Comparison of ENCODE assay signal across 8 cellular contexts in the genomic region with DNA sequence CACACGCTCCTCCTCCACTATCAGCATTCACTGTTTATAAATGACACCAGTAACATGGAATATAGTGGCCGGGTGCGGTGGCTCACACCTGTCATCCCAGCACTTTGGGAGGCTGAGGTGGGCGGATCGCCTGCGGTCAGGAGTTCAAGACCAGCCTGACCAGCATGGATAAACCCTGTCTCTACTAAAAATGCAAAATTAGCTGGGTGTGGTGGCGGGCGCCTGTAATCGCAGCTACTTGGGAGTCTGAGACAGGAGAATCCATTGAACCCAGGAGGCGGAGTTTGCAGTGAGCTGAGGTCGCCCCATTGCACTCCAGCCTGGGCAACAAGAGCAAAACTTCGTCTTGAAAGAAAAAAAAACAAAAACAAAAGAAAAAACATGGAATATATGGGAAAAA. TPM values are rescaled to one million over a fixed set of nuclear protein-coding genes. Genes with fewer than 3 reads are reported as not detected.
DNase-seq lines count a peak whose midpoint lies in the region; ATAC-seq, FAIRE-seq and TF ChIP-seq lines count a peak whose summit lies in the region.
"Not testable (repeated sequence)": the region's sequence is repeated elsewhere in the genome, so short reads cannot be mapped to it uniquely, and the experiment has no call there.

No MANE protein-coding gene starts in this region.

- TF ChIP-seq RAD21 in HepG2 (CRISPR knock-in tag; IDR thresholded peaks at IDR 0.05), result not testable (repeated sequence)

- H3K79me2 ChIP-seq in HepG2 (ENCODE audit: insufficient read depth, low read length); osteoblast (ENCODE audit: insufficient read depth, low read length): not testable (repeated sequence)

- FAIRE-seq in HepG2 (lab: Jason Lieb, UNC), result not testable (repeated sequence)

- peak overlapping the region; percentile 85 for H3K4me3 ChIP-seq in CD4-positive, CD25-positive, alpha-beta regulatory T cell (ENCODE audit: low read depth, low read length)
- H3K4me3 ChIP-seq in HUES6 (ENCODE audit: low read depth, low read length) (0 out of 2 replicates have a peak overlapping the region, but pooled peaks have one; percentile 35), esophagus muscularis mucosa (peak overlapping the region in 3 of 4 donors; percentile 54 to 57 (median 54)), osteoblast (ENCODE audit: insufficient read depth, low read length) (peak overlapping the region; percentile 75), tibial nerve (peak overlapping the region in 2 of 4 donors; percentile 55 to 59)
- not testable (repeated sequence) for H3K4me3 ChIP-seq in HepG2 (replicated peaks in 1 of 3; ENCODE audit: insufficient read depth in 1 of 3, low read depth in 2 of 3, low read length in 3 of 3)

- not testable (repeated sequence) for H3K9me3 Mint-ChIP-seq in CD4-positive, CD25-positive, alpha-beta regulatory T cell; activated CD4-positive, alpha-beta T cell treated with anti-CD3 and anti-CD28 coated beads for 36 hours (ENCODE audit: low read depth); activated naive CD8-positive, alpha-beta T cell (ENCODE audit: low read depth)

- H3K4me3 Mint-ChIP-seq in CD4-positive, CD25-positive, alpha-beta regulatory T cell, result peak overlapping the region; percentile 85 to 96 (median 92)
- peak overlapping the region; percentile 91 for H3K4me3 Mint-ChIP-seq in activated CD4-positive, alpha-beta T cell treated with anti-CD3 and anti-CD28 coated beads for 36 hours
- peak overlapping the region; percentile 90 for H3K4me3 Mint-ChIP-seq in activated naive CD8-positive, alpha-beta T cell

- peak overlapping the region; percentile 66 for H3K4me2 ChIP-seq in HepG2 (ENCODE audit: low read depth, low read length)
- H3K4me2 ChIP-seq in osteoblast (ENCODE audit: insufficient read depth, low read length), result peak overlapping the region; percentile 84

- not testable (repeated sequence) for DNase-seq in CD4-positive, CD25-positive, alpha-beta regulatory T cell; activated CD4-positive, alpha-beta T cell treated with anti-CD3 and anti-CD28 coated beads for 36 hours; esophagus muscularis mucosa (ENCODE audit: extremely low spot score); HepG2 (ENCODE audit: low spot score); osteoblast (ENCODE audit: insufficient read length, low spot score, missing footprints); tibial nerve (ENCODE audit: low spot score in 2 of 2)

- peak overlapping the region; percentile 85 for H3K27ac ChIP-seq in CD4-positive, CD25-positive, alpha-beta regulatory T cell (ENCODE audit: insufficient read depth, low read length, poor library complexity, severe bottlenecking)
- H3K27ac ChIP-seq in HUES6 (ENCODE audit: low read depth, low read length); HepG2 (ENCODE audit: extremely low read length, insufficient read depth, low read length); osteoblast (ENCODE audit: low read depth, low read length): not testable (repeated sequence)
- H3K27ac ChIP-seq in esophagus muscularis mucosa (replicated peaks in 1 of 4) (peak overlapping the region in 1 of 4 donors; percentile 71), tibial nerve (peak overlapping the region in 3 of 4 donors; percentile 84 to 92 (median 87))

- not testable (repeated sequence) for H4K20me1 ChIP-seq in HepG2 (ENCODE audit: insufficient read depth, low read length); osteoblast (ENCODE audit: insufficient read depth, low read length)

- CTCF ChIA-PET in activated CD4-positive, alpha-beta T cell treated with anti-CD3 and anti-CD28 coated beads for 36 hours (lab: Charles Lee), result interaction anchor here (0.7 to 1.8 kb wide), 2 partner anchors 11 to 14 kb away, joined by 3 to 5 read pairs; no protein-coding TSS in a partner anchor
- CTCF ChIA-PET in HepG2 (lab: Yijun Ruan, JAX; ENCODE audit: low intra/inter-chr PET ratio, low total read pairs), result not testable (repeated sequence)

- not testable (repeated sequence) for TF ChIP-seq POLR2A in esophagus muscularis mucosa (IDR thresholded peaks at IDR 0.05; ENCODE audit: low read depth); HepG2 (IDR thresholded peaks at IDR 0.05; ENCODE audit: insufficient read depth in 1 of 2, low read depth in 2 of 2, low read length in 2 of 2); tibial nerve (IDR thresholded peaks at IDR 0.05)

- H3K9me3 ChIP-seq in CD4-positive, CD25-positive, alpha-beta regulatory T cell (ENCODE audit: control insufficient read depth in 2 of 2, low read length in 2 of 2); HUES6 (ENCODE audit: control insufficient read depth, insufficient read depth, low read depth, low read length); esophagus muscularis mucosa; HepG2 (ENCODE audit: low read length); osteoblast (ENCODE audit: low read depth, low read length); tibial nerve: not testable (repeated sequence)

- H3K36me3 Mint-ChIP-seq in CD4-positive, CD25-positive, alpha-beta regulatory T cell, result peaks cover 12% of the 10 kb centered on the region
- peaks cover 18% of the 10 kb centered on the region for H3K36me3 Mint-ChIP-seq in activated CD4-positive, alpha-beta T cell treated with anti-CD3 and anti-CD28 coated beads for 36 hours (ENCODE audit: low read depth)
- H3K36me3 Mint-ChIP-seq in activated naive CD8-positive, alpha-beta T cell, result not testable (repeated sequence)

- not testable (repeated sequence) for H3K27me3 ChIP-seq in CD4-positive, CD25-positive, alpha-beta regulatory T cell (ENCODE audit: control insufficient read depth, insufficient read depth, low read length); HUES6 (ENCODE audit: control insufficient read depth, insufficient read depth, low read length); esophagus muscularis mucosa; HepG2 (ENCODE audit: control insufficient read depth in 1 of 2, insufficient read depth in 2 of 2, low read length in 2 of 2); osteoblast (ENCODE audit: insufficient read depth, low read length); tibial nerve

- TF ChIP-seq EP300 in esophagus muscularis mucosa (IDR thresholded peaks at IDR 0.05); HepG2 (IDR thresholded peaks at IDR 0.05; ENCODE audit: low read depth in 2 of 2, low read length in 2 of 2); HepG2 (CRISPR knock-in tag; IDR thresholded peaks at IDR 0.05; ENCODE audit: borderline replicate concordance); tibial nerve (IDR thresholded peaks at IDR 0.05): not testable (repeated sequence)

- H3K27me3 Mint-ChIP-seq in CD4-positive, CD25-positive, alpha-beta regulatory T cell; activated CD4-positive, alpha-beta T cell treated with anti-CD3 and anti-CD28 coated beads for 36 hours; activated naive CD8-positive, alpha-beta T cell: not testable (repeated sequence)

- 92% methylated on average over 12 of the region's 12 CpGs for WGBS in esophagus muscularis mucosa
- 90% methylated on average over 12 of the region's 12 CpGs for WGBS in HepG2 (ENCODE audit: low lambda C conversion rate)
- WGBS in tibial nerve, 2 donors, result 88 to 94% methylated on average over 12 of the region's 12 CpGs

- peaks cover 33% of the 10 kb centered on the region for H3K4me1 ChIP-seq in CD4-positive, CD25-positive, alpha-beta regulatory T cell (ENCODE audit: control insufficient read depth, insufficient read depth, low read length, poor library complexity, severe bottlenecking)
- H3K4me1 ChIP-seq in HUES6 (ENCODE audit: control insufficient read depth, insufficient read depth, low read length), result peaks cover 10% of the 10 kb centered on the region; the same call in 1 of the 2 replicates
- peaks cover 0 to 15% (median 12%) of the 10 kb centered on the region in 4 donors for H3K4me1 ChIP-seq in esophagus muscularis mucosa
- not testable (repeated sequence) for H3K4me1 ChIP-seq in HepG2 (ENCODE audit: insufficient read depth, low read length); osteoblast (ENCODE audit: insufficient read depth, low read length)
- H3K4me1 ChIP-seq in tibial nerve, result peaks cover 0 to 14% (median 11%) of the 10 kb centered on the region in 4 donors

- not testable (repeated sequence) for H2AFZ ChIP-seq in HepG2 (ENCODE audit: low read length)
- peak overlapping the region; percentile 80 for H2AFZ ChIP-seq in osteoblast (ENCODE audit: low read length)

- POLR2A ChIA-PET in activated CD4-positive, alpha-beta T cell treated with anti-CD3 and anti-CD28 coated beads for 36 hours (lab: Charles Lee), result interaction anchor here (1.2 kb wide), 1 partner anchor 36 kb away, joined by 5 read pairs; no protein-coding TSS in a partner anchor
- POLR2A ChIA-PET in HepG2 (lab: Yijun Ruan, JAX), result not testable (repeated sequence)

- intact Hi-C loops in activated CD4-positive, alpha-beta T cell treated with anti-CD3 and anti-CD28 coated beads for 36 hours (cut with DNase I, micrococcal nuclease), result loop anchor here (1.0 to 5.0 kb wide), 5 partner anchors 12 to 206 kb away; a partner anchor contains a TSS
- intact Hi-C loops in esophagus muscularis mucosa (cut with DNase I); HepG2 (cut with micrococcal nuclease; ENCODE audit: unreplicated experiment): not testable (repeated sequence)

- H3K27ac Mint-ChIP-seq in CD4-positive, CD25-positive, alpha-beta regulatory T cell, result peak overlapping the region; percentile 90 to 96 (median 91)
- H3K27ac Mint-ChIP-seq in activated CD4-positive, alpha-beta T cell treated with anti-CD3 and anti-CD28 coated beads for 36 hours, result peak overlapping the region; percentile 92
- peak overlapping the region; percentile 89 for H3K27ac Mint-ChIP-seq in activated naive CD8-positive, alpha-beta T cell

- H3K4me1 Mint-ChIP-seq in CD4-positive, CD25-positive, alpha-beta regulatory T cell, result peaks cover 0 to 58% (median 30%) of the 10 kb centered on the region in 4 donors
- peaks cover 34% of the 10 kb centered on the region for H3K4me1 Mint-ChIP-seq in activated CD4-positive, alpha-beta T cell treated with anti-CD3 and anti-CD28 coated beads for 36 hours
- peaks cover 44% of the 10 kb centered on the region for H3K4me1 Mint-ChIP-seq in activated naive CD8-positive, alpha-beta T cell (ENCODE audit: low read depth)

- not testable (repeated sequence) for H3K9ac ChIP-seq in HUES6 (ENCODE audit: low read length); HepG2 (ENCODE audit: insufficient read depth, low read depth, low read length)

- H3K36me3 ChIP-seq in CD4-positive, CD25-positive, alpha-beta regulatory T cell (ENCODE audit: control insufficient read depth, insufficient read depth, low read length), result peaks cover 19% of the 10 kb centered on the region
- not testable (repeated sequence) for H3K36me3 ChIP-seq in HUES6 (ENCODE audit: control insufficient read depth, insufficient read depth, low read length); HepG2 (replicated peaks in 1 of 2; ENCODE audit: control insufficient read depth in 1 of 2, insufficient read depth in 2 of 2, low read length in 2 of 2); osteoblast (ENCODE audit: insufficient read depth, low read length)
- H3K36me3 ChIP-seq in esophagus muscularis mucosa (peaks cover 0 to 28% (median 10%) of the 10 kb centered on the region in 4 donors), tibial nerve (peaks cover 0 to 25% (median 0%) of the 10 kb centered on the region in 3 donors)

- not testable (repeated sequence) for ATAC-seq in CD4-positive, CD25-positive, alpha-beta regulatory T cell (ENCODE audit: low read depth in 2 of 2); activated CD4-positive, alpha-beta T cell treated with anti-CD3 and anti-CD28 coated beads for 36 hours; HepG2

- BruUV-seq in HepG2 (replicated peaks; lab: Mats Ljungman, UMichigan), result not testable (repeated sequence)

- not testable (repeated sequence) for TF ChIP-seq CTCF in esophagus muscularis mucosa (IDR thresholded peaks at IDR 0.05); HepG2 (CRISPR knock-in tag; IDR thresholded peaks at IDR 0.05); osteoblast (IDR thresholded peaks at IDR 0.05; ENCODE audit: extremely low read depth, low read depth, low read length); tibial nerve (IDR thresholded peaks at IDR 0.05)

- in situ Hi-C loops in HepG2 (cut with HindIII; ENCODE audit: extremely low pct_ligation_motif_present, low pct_unique_long_range_greater_than_20kb), result not testable (repeated sequence)

RNA-seq across cellular contexts. Expression of a gene that starts 0.8 kb away (rescaled TPM):
- total RNA-seq in CD4-positive, CD25-positive, alpha-beta regulatory T cell, result 49.0 TPM
- 100 to 1,000 TPM in 1 of 4 donors, 10 to 100 TPM in 3; 51.0 to 105 (median 75.6) TPM for polyA plus RNA-seq in CD4-positive, CD25-positive, alpha-beta regulatory T cell
- 10 to 100 TPM; 45.9 to 47.4 TPM for total RNA-seq in activated CD4-positive, alpha-beta T cell treated with anti-CD3 and anti-CD28 coated beads for 36 hours
- total RNA-seq in esophagus muscularis mucosa (1 to 10 TPM; 4.1 to 7.9 (median 5.5) TPM), HepG2 (2016; rRNA removed; fragmentation: Illumina TruSeq; extraction: Trizol) (2.7 and 3.2 TPM in 2 replicates), osteoblast (15.6 and 18.1 TPM in 2 replicates), tibial nerve (10 to 100 TPM in 2 of 4 donors, 1 to 10 TPM in 2; 6.5 to 27.5 (median 11.4) TPM)
- 1.5 and 2.0 TPM in 2 replicates for total RNA-seq in HepG2 (2016; cell fraction: cytosol; rRNA removed; fragmentation: Illumina TruSeq; extraction: Trizol; ENCODE audit: low read depth)
- 2.0 and 3.4 TPM in 2 replicates for total RNA-seq in HepG2 (2016; cell fraction: insoluble cytoplasmic fraction; rRNA removed; fragmentation: Illumina TruSeq; extraction: Trizol)
- 2.8 and 3.4 TPM in 2 replicates for total RNA-seq in HepG2 (2016; cell fraction: membrane; rRNA removed; fragmentation: Illumina TruSeq; extraction: Trizol)
- total RNA-seq in HepG2 (2016; cell fraction: nucleus; rRNA removed; fragmentation: Illumina TruSeq; extraction: Trizol), result 2.6 and 3.3 TPM in 2 replicates
- 4.1 and 5.7 TPM in 2 replicates for polyA plus RNA-seq in HepG2 (2011; rRNA removed)
- 3.7 and 4.8 TPM in 2 replicates for polyA plus RNA-seq in HepG2 (2011; cell fraction: cytosol; rRNA removed)
- polyA plus RNA-seq in HepG2 (2011; cell fraction: nucleus; rRNA removed), result 4.2 and 5.2 TPM in 2 replicates
- polyA plus RNA-seq in HepG2 (2012), result 2.9 and 3.6 TPM in 2 replicates
- 0.94 and 1.5 TPM in 2 replicates for polyA plus RNA-seq in HepG2 (2016; cell fraction: cytosol; fragmentation: Illumina TruSeq; extraction: Trizol; ENCODE audit: low read depth)
- polyA plus RNA-seq in HepG2 (2016; cell fraction: insoluble cytoplasmic fraction; fragmentation: Illumina TruSeq; extraction: Trizol; ENCODE audit: low read depth), result 2.4 TPM in 2 replicates
- 1.9 and 2.3 TPM in 2 replicates for polyA plus RNA-seq in HepG2 (2016; cell fraction: membrane; fragmentation: Illumina TruSeq; extraction: Trizol; ENCODE audit: low read depth)
- polyA plus RNA-seq in HepG2 (2016; cell fraction: nucleus; fragmentation: Illumina TruSeq; extraction: Trizol; ENCODE audit: insufficient read depth, low read depth), result 3.0 and 4.1 TPM in 2 replicates
- 0.30 and 5.0 TPM in 2 replicates for polyA minus RNA-seq in HepG2 (2011; rRNA and poly(A)+ RNA removed; ENCODE audit: low replicate concordance)
- polyA minus RNA-seq in HepG2 (2011; cell fraction: cytosol; rRNA and poly(A)+ RNA removed), result 1.5 and 1.9 TPM in 2 replicates
- 4.2 and 7.7 TPM in 2 replicates for polyA minus RNA-seq in HepG2 (2011; cell fraction: nucleus; rRNA and poly(A)+ RNA removed)

RNA-seq across cellular contexts. Expression of a gene that starts 19.1 kb away (rescaled TPM):
- 4.9 TPM for total RNA-seq in CD4-positive, CD25-positive, alpha-beta regulatory T cell
- 1 to 10 TPM; 1.7 to 7.8 (median 2.2) TPM for polyA plus RNA-seq in CD4-positive, CD25-positive, alpha-beta regulatory T cell
- total RNA-seq in activated CD4-positive, alpha-beta T cell treated with anti-CD3 and anti-CD28 coated beads for 36 hours, result 1 to 10 TPM; 5.2 to 7.3 TPM
- total RNA-seq in esophagus muscularis mucosa (under 1 TPM in 1 of 4 donors, not detected in 3; 0.39 TPM), HepG2 (2016; rRNA removed; fragmentation: Illumina TruSeq; extraction: Trizol) (0.31 and 1.0 TPM in 2 replicates), osteoblast (not detected in 2 replicates), tibial nerve (1 to 10 TPM in 1 of 4 donors, not detected in 3; 1.1 TPM)
- not detected in 2 replicates for total RNA-seq in HepG2 (2016; cell fraction: cytosol; rRNA removed; fragmentation: Illumina TruSeq; extraction: Trizol; ENCODE audit: low read depth)
- 0.25 and 0.32 TPM in 2 replicates for total RNA-seq in HepG2 (2016; cell fraction: insoluble cytoplasmic fraction; rRNA removed; fragmentation: Illumina TruSeq; extraction: Trizol)
- 0.37 and 0.38 TPM in 2 replicates for total RNA-seq in HepG2 (2016; cell fraction: membrane; rRNA removed; fragmentation: Illumina TruSeq; extraction: Trizol)
- not detected in 2 replicates for total RNA-seq in HepG2 (2016; cell fraction: nucleus; rRNA removed; fragmentation: Illumina TruSeq; extraction: Trizol)
- 0.18 and 0.20 TPM in 2 replicates for polyA plus RNA-seq in HepG2 (2011; rRNA removed)
- 0.08 and 0.13 TPM in 2 replicates for polyA plus RNA-seq in HepG2 (2011; cell fraction: cytosol; rRNA removed)
- polyA plus RNA-seq in HepG2 (2011; cell fraction: nucleus; rRNA removed), result not detected in 2 replicates
- polyA plus RNA-seq in HepG2 (2012), result not detected in 2 replicates
- polyA plus RNA-seq in HepG2 (2016; cell fraction: cytosol; fragmentation: Illumina TruSeq; extraction: Trizol; ENCODE audit: low read depth), result 0.17 TPM in 1 of 2 replicates, not detected in the other
- 0.46 and 0.52 TPM in 2 replicates for polyA plus RNA-seq in HepG2 (2016; cell fraction: insoluble cytoplasmic fraction; fragmentation: Illumina TruSeq; extraction: Trizol; ENCODE audit: low read depth)
- polyA plus RNA-seq in HepG2 (2016; cell fraction: membrane; fragmentation: Illumina TruSeq; extraction: Trizol; ENCODE audit: low read depth), result 0.27 and 0.29 TPM in 2 replicates
- polyA plus RNA-seq in HepG2 (2016; cell fraction: nucleus; fragmentation: Illumina TruSeq; extraction: Trizol; ENCODE audit: insufficient read depth, low read depth), result not detected in 2 replicates
- polyA minus RNA-seq in HepG2 (2011; rRNA and poly(A)+ RNA removed; ENCODE audit: low replicate concordance), result 0.16 TPM in 2 replicates
- not detected in 2 replicates for polyA minus RNA-seq in HepG2 (2011; cell fraction: cytosol; rRNA and poly(A)+ RNA removed)
- not detected in 2 replicates for polyA minus RNA-seq in HepG2 (2011; cell fraction: nucleus; rRNA and poly(A)+ RNA removed)

RNA-seq across cellular contexts. Expression of a gene that starts 37.2 kb away (rescaled TPM):
- total RNA-seq in CD4-positive, CD25-positive, alpha-beta regulatory T cell, result 17.6 TPM
- 10 to 100 TPM in 2 of 4 donors, 1 to 10 TPM in 2; 7.8 to 18.4 (median 10.4) TPM for polyA plus RNA-seq in CD4-positive, CD25-positive, alpha-beta regulatory T cell
- total RNA-seq in activated CD4-positive, alpha-beta T cell treated with anti-CD3 and anti-CD28 coated beads for 36 hours, result 10 to 100 TPM; 19.0 to 24.5 TPM
- total RNA-seq in esophagus muscularis mucosa, result 1 to 10 TPM; 2.8 to 5.0 (median 3.9) TPM
- total RNA-seq in HepG2 (2016; rRNA removed; fragmentation: Illumina TruSeq; extraction: Trizol), result 2.9 and 3.8 TPM in 2 replicates
- total RNA-seq in HepG2 (2016; cell fraction: cytosol; rRNA removed; fragmentation: Illumina TruSeq; extraction: Trizol; ENCODE audit: low read depth), result 1.4 and 1.7 TPM in 2 replicates
- total RNA-seq in HepG2 (2016; cell fraction: insoluble cytoplasmic fraction; rRNA removed; fragmentation: Illumina TruSeq; extraction: Trizol), result 2.5 and 3.2 TPM in 2 replicates
- total RNA-seq in HepG2 (2016; cell fraction: membrane; rRNA removed; fragmentation: Illumina TruSeq; extraction: Trizol), result 2.4 and 2.7 TPM in 2 replicates
- 2.2 and 2.7 TPM in 2 replicates for total RNA-seq in HepG2 (2016; cell fraction: nucleus; rRNA removed; fragmentation: Illumina TruSeq; extraction: Trizol)
- 2.7 and 3.7 TPM in 2 replicates for polyA plus RNA-seq in HepG2 (2011; rRNA removed)
- 2.5 and 3.1 TPM in 2 replicates for polyA plus RNA-seq in HepG2 (2011; cell fraction: cytosol; rRNA removed)
- 2.8 and 2.9 TPM in 2 replicates for polyA plus RNA-seq in HepG2 (2011; cell fraction: nucleus; rRNA removed)
- 2.3 and 3.7 TPM in 2 replicates for polyA plus RNA-seq in HepG2 (2012)
- 0.87 and 1.3 TPM in 2 replicates for polyA plus RNA-seq in HepG2 (2016; cell fraction: cytosol; fragmentation: Illumina TruSeq; extraction: Trizol; ENCODE audit: low read depth)
- 4.1 and 4.3 TPM in 2 replicates for polyA plus RNA-seq in HepG2 (2016; cell fraction: insoluble cytoplasmic fraction; fragmentation: Illumina TruSeq; extraction: Trizol; ENCODE audit: low read depth)
- 2.4 and 2.5 TPM in 2 replicates for polyA plus RNA-seq in HepG2 (2016; cell fraction: membrane; fragmentation: Illumina TruSeq; extraction: Trizol; ENCODE audit: low read depth)
- polyA plus RNA-seq in HepG2 (2016; cell fraction: nucleus; fragmentation: Illumina TruSeq; extraction: Trizol; ENCODE audit: insufficient read depth, low read depth), result 2.7 and 3.3 TPM in 2 replicates
- polyA minus RNA-seq in HepG2 (2011; rRNA and poly(A)+ RNA removed; ENCODE audit: low replicate concordance), result 0.51 and 24.4 TPM in 2 replicates
- 4.1 and 7.8 TPM in 2 replicates for polyA minus RNA-seq in HepG2 (2011; cell fraction: cytosol; rRNA and poly(A)+ RNA removed)
- 6.4 and 12.6 TPM in 2 replicates for polyA minus RNA-seq in HepG2 (2011; cell fraction: nucleus; rRNA and poly(A)+ RNA removed)
- total RNA-seq in osteoblast, result 3.5 and 5.1 TPM in 2 replicates
- total RNA-seq in tibial nerve, result 1 to 10 TPM; 3.5 to 7.8 (median 5.2) TPM

RNA-seq across cellular contexts. Expression of a gene that starts 57.0 kb away (rescaled TPM):
- 24.4 TPM for total RNA-seq in CD4-positive, CD25-positive, alpha-beta regulatory T cell
- 10 to 100 TPM; 14.4 to 24.7 (median 16.1) TPM for polyA plus RNA-seq in CD4-positive, CD25-positive, alpha-beta regulatory T cell
- 10 to 100 TPM; 27.0 to 28.2 TPM for total RNA-seq in activated CD4-positive, alpha-beta T cell treated with anti-CD3 and anti-CD28 coated beads for 36 hours
- 1 to 10 TPM in 2 of 4 donors, under 1 TPM in 2; 0.66 to 3.4 (median 1.1) TPM for total RNA-seq in esophagus muscularis mucosa
- 0.21 and 0.24 TPM in 2 replicates for total RNA-seq in HepG2 (2016; rRNA removed; fragmentation: Illumina TruSeq; extraction: Trizol)
- total RNA-seq in HepG2 (2016; cell fraction: cytosol; rRNA removed; fragmentation: Illumina TruSeq; extraction: Trizol; ENCODE audit: low read depth), result 0.26 TPM in 1 of 2 replicates, not detected in the other
- 0.22 and 0.54 TPM in 2 replicates for total RNA-seq in HepG2 (2016; cell fraction: insoluble cytoplasmic fraction; rRNA removed; fragmentation: Illumina TruSeq; extraction: Trizol)
- 0.25 and 0.28 TPM in 2 replicates for total RNA-seq in HepG2 (2016; cell fraction: membrane; rRNA removed; fragmentation: Illumina TruSeq; extraction: Trizol)
- total RNA-seq in HepG2 (2016; cell fraction: nucleus; rRNA removed; fragmentation: Illumina TruSeq; extraction: Trizol), result 0.22 and 0.25 TPM in 2 replicates
- 0.61 and 1.0 TPM in 2 replicates for polyA plus RNA-seq in HepG2 (2011; rRNA removed)
- polyA plus RNA-seq in HepG2 (2011; cell fraction: cytosol; rRNA removed), result 0.47 and 1.0 TPM in 2 replicates
- 1.8 and 2.7 TPM in 2 replicates for polyA plus RNA-seq in HepG2 (2011; cell fraction: nucleus; rRNA removed)
- 0.52 and 1.0 TPM in 2 replicates for polyA plus RNA-seq in HepG2 (2012)
- polyA plus RNA-seq in HepG2 (2016; cell fraction: cytosol; fragmentation: Illumina TruSeq; extraction: Trizol; ENCODE audit: low read depth), result not detected in 2 replicates
- 0.23 TPM in 1 of 2 replicates, not detected in the other for polyA plus RNA-seq in HepG2 (2016; cell fraction: insoluble cytoplasmic fraction; fragmentation: Illumina TruSeq; extraction: Trizol; ENCODE audit: low read depth)
- polyA plus RNA-seq in HepG2 (2016; cell fraction: membrane; fragmentation: Illumina TruSeq; extraction: Trizol; ENCODE audit: low read depth), result not detected in 2 replicates
- 0.73 and 2.3 TPM in 2 replicates for polyA plus RNA-seq in HepG2 (2016; cell fraction: nucleus; fragmentation: Illumina TruSeq; extraction: Trizol; ENCODE audit: insufficient read depth, low read depth)
- 0.16 and 0.66 TPM in 2 replicates for polyA minus RNA-seq in HepG2 (2011; rRNA and poly(A)+ RNA removed; ENCODE audit: low replicate concordance)
- 0.97 and 1.5 TPM in 2 replicates for polyA minus RNA-seq in HepG2 (2011; cell fraction: cytosol; rRNA and poly(A)+ RNA removed)
- 0.64 and 1.4 TPM in 2 replicates for polyA minus RNA-seq in HepG2 (2011; cell fraction: nucleus; rRNA and poly(A)+ RNA removed)
- total RNA-seq in osteoblast, result 3.2 and 4.0 TPM in 2 replicates
- total RNA-seq in tibial nerve, result 1 to 10 TPM in 2 of 4 donors, under 1 TPM in 2; 0.44 to 2.1 (median 1.1) TPM
